In genomic region chr18:11095674-11096293, GRCh38 we compare ENCODE assay signal across 13 cellular contexts. TPM values are rescaled to one million over a fixed set of nuclear protein-coding genes. Genes with fewer than 3 reads are reported as not detected.
DNase-seq lines count a peak whose midpoint lies in the region; ATAC-seq and TF ChIP-seq lines count a peak whose summit lies in the region.
"Had no signal": no experiment of that assay in that cellular context is flagged by ENCODE, and none has a peak within 500 bp of the region (broad histone marks: within the 10 kb centered on the region; RNA-seq: fewer than 3 reads in every experiment).

No MANE protein-coding gene starts in this region.

- H4K20me1 ChIP-seq in H9 (ENCODE audit: control insufficient read depth, insufficient read depth, insufficient read length), result no peaks in the 10 kb centered on the region
- H4K20me1 ChIP-seq: BLaER1 had no signal

- H3K4me2 ChIP-seq in mesenchymal stem cell (ENCODE audit: low read length, poor library complexity, severe bottlenecking), result no peak overlapping the region
- peak overlapping the region; percentile 22 for H3K4me2 ChIP-seq in skeletal muscle satellite cell (ENCODE audit: low read length)
- H3K4me2 ChIP-seq in H9 (ENCODE audit: insufficient read depth, insufficient read length, low read length), result no peak overlapping the region
- H3K4me2 ChIP-seq: BLaER1 had no signal

- H3K4me3 Mint-ChIP-seq in H9 (no peak overlapping the region), osteocyte (ENCODE audit: unreplicated experiment) (no peak overlapping the region)
- H3K4me3 Mint-ChIP-seq: CD4-positive, CD25-positive, alpha-beta regulatory T cell had no signal

- no peak overlapping the region for H3T11ph ChIP-seq in H9 (ENCODE audit: low read length)

- H2BK120ac ChIP-seq in mesenchymal stem cell (ENCODE audit: low read depth, low read length) (peak overlapping the region; percentile 80), H9 (ENCODE audit: low read depth, low read length, poor library complexity, severe bottlenecking) (no peak overlapping the region)

- H3K27ac Mint-ChIP-seq in H9 (no peak overlapping the region), osteocyte (ENCODE audit: unreplicated experiment) (no peak overlapping the region)
- H3K27ac Mint-ChIP-seq: CD4-positive, CD25-positive, alpha-beta regulatory T cell had no signal

- no peak overlapping the region for H3K27ac ChIP-seq in mesenchymal stem cell (ENCODE audit: low read length, poor library complexity, severe bottlenecking)
- no peak overlapping the region for H3K27ac ChIP-seq in aorta (ENCODE audit: low read depth in 1 of 2, low read length in 2 of 2)
- H3K27ac ChIP-seq in H9 (ENCODE audit: insufficient read length, low read depth, low read length), result no peak overlapping the region
- H3K27ac ChIP-seq: BLaER1 had no signal

- H3K4me3 ChIP-seq in adipocyte (ENCODE audit: low read length), result no peak overlapping the region
- no peak overlapping the region for H3K4me3 ChIP-seq in mesenchymal stem cell (ENCODE audit: insufficient read depth in 1 of 2, low read depth in 1 of 2, low read length in 2 of 2)
- H3K4me3 ChIP-seq in skeletal muscle satellite cell (ENCODE audit: low read length), result no peak overlapping the region
- no peak overlapping the region for H3K4me3 ChIP-seq in aorta (ENCODE audit: low read length in 2 of 2)
- H3K4me3 ChIP-seq: BLaER1 had no signal

- H3K27me3 ChIP-seq in adipocyte (replicated peaks; ENCODE audit: control insufficient read depth, insufficient read depth, low read length) (no peaks in the 10 kb centered on the region), mesenchymal stem cell (ENCODE audit: control insufficient read depth in 1 of 2, insufficient read depth in 1 of 2, low read length in 2 of 2) (no peaks in the 10 kb centered on the region), skeletal muscle satellite cell (ENCODE audit: control insufficient read depth, insufficient read depth, low read length) (no peaks in the 10 kb centered on the region), aorta (ENCODE audit: control insufficient read depth in 1 of 2, insufficient read depth in 2 of 2, low read length in 1 of 2) (no peaks in the 10 kb centered on the region), H9 (ENCODE audit: insufficient read depth, low read length) (no peaks in the 10 kb centered on the region)
- H3K27me3 ChIP-seq: BLaER1 had no signal

- H2BK5ac ChIP-seq in mesenchymal stem cell (ENCODE audit: low read depth, low read length, poor library complexity, severe bottlenecking), result no peak overlapping the region
- H2BK5ac ChIP-seq in H9 (ENCODE audit: insufficient read length, low read length), result no peak overlapping the region

- 84% methylated on average over 5 of the region's 6 CpGs for WGBS in mesenchymal stem cell
- 17 to 27% methylated on average over 6 of the region's 6 CpGs for WGBS in aorta, 2 donors
- WGBS in H9 (ENCODE audit: extremely low coverage, insufficient read length, low lambda C conversion rate), result no CpG with 5 or more reads among the region's 6 CpGs

- H3K27me3 Mint-ChIP-seq in H9 (ENCODE audit: low read depth) (no peaks in the 10 kb centered on the region), osteocyte (ENCODE audit: unreplicated experiment) (no peaks in the 10 kb centered on the region)
- H3K27me3 Mint-ChIP-seq: CD4-positive, CD25-positive, alpha-beta regulatory T cell had no signal

- H3K9me3 Mint-ChIP-seq in H9 (no peaks in the 10 kb centered on the region), osteocyte (ENCODE audit: unreplicated experiment) (no peaks in the 10 kb centered on the region)

- H4K91ac ChIP-seq in mesenchymal stem cell (ENCODE audit: low read length), result peak overlapping the region; percentile 55
- H4K91ac ChIP-seq in H9 (ENCODE audit: insufficient read length, low read depth, low read length), result no peak overlapping the region

- ATAC-seq in aorta (ENCODE audit: low FRiP score), result peak; percentile 67
- ATAC-seq: HepG2 had no signal

- H3K4me1 ChIP-seq in adipocyte (ENCODE audit: control insufficient read depth, insufficient read depth, low read length) (no peaks in the 10 kb centered on the region), mesenchymal stem cell (ENCODE audit: control insufficient read depth, insufficient read depth, low read depth, low read length) (peaks cover 4% of the 10 kb centered on the region), skeletal muscle satellite cell (ENCODE audit: control insufficient read depth, insufficient read depth, low read length) (peaks cover 10% of the 10 kb centered on the region), aorta (ENCODE audit: control insufficient read depth in 1 of 2, insufficient read depth in 2 of 2, low read length in 2 of 2) (no peaks in the 10 kb centered on the region), H9 (ENCODE audit: insufficient read depth, low read length) (peaks cover 3% of the 10 kb centered on the region; the same call in 1 of the 2 replicates)
- H3K4me1 ChIP-seq: BLaER1 had no signal

- H2BK15ac ChIP-seq in mesenchymal stem cell (ENCODE audit: low read depth, poor library complexity, severe bottlenecking), result peak overlapping the region; percentile 85
- no peak overlapping the region for H2BK15ac ChIP-seq in H9 (ENCODE audit: low read depth, low read length)

- intact Hi-C loops in aorta (cut with DNase I), result no loop called here

- no peak overlapping the region for H3K9ac ChIP-seq in adipocyte (ENCODE audit: low read length)
- H3K9ac ChIP-seq in mesenchymal stem cell (ENCODE audit: low read length), result no peak overlapping the region
- H3K9ac ChIP-seq in skeletal muscle satellite cell (ENCODE audit: low read depth, low read length), result no peak overlapping the region
- H3K9ac ChIP-seq in H9 (ENCODE audit: extremely low read depth, insufficient read length, low read length), result no peak overlapping the region
- H3K9ac ChIP-seq: BLaER1 had no signal

- no peak overlapping the region for H4K5ac ChIP-seq in H9 (ENCODE audit: insufficient read length, low read depth, low read length)

- H3K4ac ChIP-seq in mesenchymal stem cell (ENCODE audit: low read depth in 1 of 2, low read length in 2 of 2), result peak overlapping the region in 1 of 2 experiments; percentile 72
- H3K4ac ChIP-seq in H9 (ENCODE audit: low read depth, low read length), result no peak overlapping the region

- no peak overlapping the region for H2AFZ ChIP-seq in mesenchymal stem cell (ENCODE audit: low read depth, low read length)
- no peak overlapping the region for H2AFZ ChIP-seq in H9 (ENCODE audit: low read length)

- no peak overlapping the region for H2BK20ac ChIP-seq in H9 (ENCODE audit: low read depth, low read length, poor library complexity, severe bottlenecking)

- H3K4me1 Mint-ChIP-seq in H9, result peaks cover 14 to 16% of the 10 kb centered on the region in 2 experiments
- peaks cover 41% of the 10 kb centered on the region for H3K4me1 Mint-ChIP-seq in osteocyte (ENCODE audit: unreplicated experiment)
- H3K4me1 Mint-ChIP-seq: CD4-positive, CD25-positive, alpha-beta regulatory T cell had no signal

- H3K79me1 ChIP-seq in mesenchymal stem cell (replicated peaks; ENCODE audit: low read length, poor library complexity, severe bottlenecking) (no peaks in the 10 kb centered on the region), H9 (ENCODE audit: insufficient read depth, low read depth, low read length, poor library complexity, severe bottlenecking) (no peaks in the 10 kb centered on the region)

- H3K36me3 Mint-ChIP-seq in H9 (ENCODE audit: insufficient read depth in 1 of 3, low read depth in 3 of 3) (no peaks in the 10 kb centered on the region; a peak in 1 of 7 replicates), osteocyte (ENCODE audit: unreplicated experiment) (peaks cover 2% of the 10 kb centered on the region)
- H3K36me3 Mint-ChIP-seq: CD4-positive, CD25-positive, alpha-beta regulatory T cell had no signal

- H3K36me3 ChIP-seq in adipocyte (ENCODE audit: control insufficient read depth, insufficient read depth, low read length, severe bottlenecking) (no peaks in the 10 kb centered on the region), mesenchymal stem cell (ENCODE audit: control insufficient read depth in 1 of 2, insufficient read depth in 2 of 2, low read depth in 1 of 2, low read length in 2 of 2) (no peaks in the 10 kb centered on the region), skeletal muscle satellite cell (ENCODE audit: insufficient read depth, low read length) (no peaks in the 10 kb centered on the region), aorta (ENCODE audit: control insufficient read depth in 1 of 2, insufficient read depth in 2 of 2, low read length in 1 of 2) (no peaks in the 10 kb centered on the region)
- H3K36me3 ChIP-seq: BLaER1 had no signal

- H3K56ac ChIP-seq in H9 (ENCODE audit: insufficient read length, low read depth, low read length), result no peak overlapping the region

- no peaks in the 10 kb centered on the region for H3K79me2 ChIP-seq in H9 (ENCODE audit: insufficient read depth, low read length)

- DNase-seq in adipocyte (ENCODE audit: low read depth) (peak; percentile 34), mesenchymal stem cell (no peak), aorta (no peak), H9 (no peak), AG08396 (ENCODE audit: low spot score) (no peak), osteocyte (ENCODE audit: extremely low spot score, unreplicated experiment) (no peak)
- DNase-seq: AML-193; CD4-positive, CD25-positive, alpha-beta regulatory T cell; DMS53; HCEC 1CT had no signal

- H3K9me3 ChIP-seq in adipocyte (ENCODE audit: control insufficient read depth, low read length) (no peaks in the 10 kb centered on the region), mesenchymal stem cell (ENCODE audit: control insufficient read depth, low read length) (no peaks in the 10 kb centered on the region), skeletal muscle satellite cell (replicated peaks; ENCODE audit: low read length) (no peaks in the 10 kb centered on the region), aorta (ENCODE audit: control insufficient read depth, low read length) (no peaks in the 10 kb centered on the region), H9 (ENCODE audit: control insufficient read depth, low read depth, low read length) (no peaks in the 10 kb centered on the region)
- H3K9me3 ChIP-seq: BLaER1 had no signal

- H2AK5ac ChIP-seq in mesenchymal stem cell (ENCODE audit: low read length, severe bottlenecking), result peak overlapping the region; percentile 18
- no peak overlapping the region for H2AK5ac ChIP-seq in H9 (ENCODE audit: insufficient read length, low read length)

- TF ChIP-seq CTCF in H9 (conservative IDR thresholded peaks at IDR 0.05) (no peak), osteocyte (IDR thresholded peaks at IDR 0.05) (no peak)

- H3K23ac ChIP-seq in mesenchymal stem cell (ENCODE audit: low read length in 2 of 2), result no peak overlapping the region
- H3K23ac ChIP-seq in H9 (ENCODE audit: insufficient read length, low read depth, low read length), result no peak overlapping the region

- no peaks in the 10 kb centered on the region for H3K23me2 ChIP-seq in H9 (ENCODE audit: insufficient read length, low read depth, low read length, poor library complexity, severe bottlenecking)

- H3K14ac ChIP-seq in mesenchymal stem cell (ENCODE audit: low read length in 2 of 2) (peak overlapping the region in 1 of 2 experiments; percentile 83), H9 (ENCODE audit: insufficient read depth, low read length) (no peak overlapping the region; the same call in 1 of the 2 replicates)

- peak overlapping the region; percentile 17 to 77 for H3K18ac ChIP-seq in mesenchymal stem cell (ENCODE audit: low read depth in 1 of 2, low read length in 2 of 2)
- no peak overlapping the region for H3K18ac ChIP-seq in H9 (ENCODE audit: insufficient read length, low read depth, low read length)

- H4K8ac ChIP-seq in mesenchymal stem cell (ENCODE audit: low read length) (peak overlapping the region; percentile 47), H9 (replicated peaks; ENCODE audit: insufficient read length, low read depth, low read length) (no peak overlapping the region)

- H2BK12ac ChIP-seq in mesenchymal stem cell (ENCODE audit: low read length in 2 of 2), result peak overlapping the region; percentile 51 to 96
- no peak overlapping the region for H2BK12ac ChIP-seq in H9 (ENCODE audit: insufficient read length, low read depth, low read length)

RNA-seq across cellular contexts. Expression of gene PIEZO2, which starts 53.6 kb away (rescaled TPM):
- 87.2 TPM for polyA plus RNA-seq in mesenchymal stem cell (2013, experiment 1 of 2)
- polyA plus RNA-seq in mesenchymal stem cell (2013, experiment 2 of 2), result 82.9 TPM
- not detected in 2 replicates for total RNA-seq in skeletal muscle satellite cell (2012; rRNA removed)
- total RNA-seq in aorta (1 to 10 TPM; 2.3 to 8.8 TPM), H9 (2021) (3.9 and 5.9 TPM in 2 replicates), osteocyte (134 and 139 TPM in 2 replicates)
- under 1 TPM; 0.50 to 0.90 TPM for polyA plus RNA-seq in aorta
- total RNA-seq: CD4-positive, CD25-positive, alpha-beta regulatory T cell had no signal
- polyA plus RNA-seq: CD4-positive, CD25-positive, alpha-beta regulatory T cell had no signal

Comparison
In these comparisons a context has a peak if more than half of its experiments do, and no peak if none do; other contexts are left out.
1. RNA of gene PIEZO2, which starts 53.6 kb away (total RNA-seq): 134 to 139 TPM in osteocyte; 2.3 to 8.8 TPM in aorta and 3.9 to 5.9 TPM in H9; every median in the first group is over 10 times any median in the second.